8 cellular contexts compared by ENCODE assay signal in genomic region chr12:71014180-71014785, GRCh38.
DNase-seq lines count a peak whose midpoint lies in the region; ATAC-seq and TF ChIP-seq lines count a peak whose summit lies in the region.

No MANE protein-coding gene starts in this region.

- no peak overlapping the region for H3K27ac Mint-ChIP-seq in nephron progenitor cell
- no peak overlapping the region for H3K27ac Mint-ChIP-seq in activated CD4-positive, alpha-beta T cell treated with anti-CD3 and anti-CD28 coated beads, Interleukin-2, amount 10 ng/mL, durations not matched to agents 24 days and 14 days

- H3K9me3 Mint-ChIP-seq in nephron progenitor cell, result no peaks in the 10 kb centered on the region
- H3K9me3 Mint-ChIP-seq in activated CD4-positive, alpha-beta T cell treated with anti-CD3 and anti-CD28 coated beads, Interleukin-2, amount 10 ng/mL, durations not matched to agents 24 days and 14 days, result no peaks in the 10 kb centered on the region

- H3K4me1 Mint-ChIP-seq in nephron progenitor cell, result peaks cover 3% of the 10 kb centered on the region
- H3K4me1 Mint-ChIP-seq in activated CD4-positive, alpha-beta T cell treated with anti-CD3 and anti-CD28 coated beads, Interleukin-2, amount 10 ng/mL, durations not matched to agents 24 days and 14 days, result no peaks in the 10 kb centered on the region

- H3K27me3 ChIP-seq in endocrine pancreas (ENCODE audit: control insufficient read depth, insufficient read depth, low read length), result no peaks in the 10 kb centered on the region

- peak overlapping the region; percentile 58 for H3K4me3 ChIP-seq in endocrine pancreas (ENCODE audit: control insufficient read depth, insufficient read depth, low read length)

- no peaks in the 10 kb centered on the region for H3K36me3 ChIP-seq in endocrine pancreas (ENCODE audit: control insufficient read depth, insufficient read depth, low read length)

- no peaks in the 10 kb centered on the region for H3K9me3 ChIP-seq in endocrine pancreas (ENCODE audit: control insufficient read depth, low read length)

- no peak overlapping the region for H3K4me3 Mint-ChIP-seq in nephron progenitor cell
- no peak overlapping the region for H3K4me3 Mint-ChIP-seq in activated CD4-positive, alpha-beta T cell treated with anti-CD3 and anti-CD28 coated beads, Interleukin-2, amount 10 ng/mL, durations not matched to agents 24 days and 14 days

- no peak overlapping the region for H3K9ac ChIP-seq in endocrine pancreas (ENCODE audit: control insufficient read depth, insufficient read depth, low read length)

- H3K36me3 Mint-ChIP-seq in nephron progenitor cell (ENCODE audit: low read depth), result no peaks in the 10 kb centered on the region
- no peaks in the 10 kb centered on the region for H3K36me3 Mint-ChIP-seq in activated CD4-positive, alpha-beta T cell treated with anti-CD3 and anti-CD28 coated beads, Interleukin-2, amount 10 ng/mL, durations not matched to agents 24 days and 14 days (ENCODE audit: low read depth)

- no peaks in the 10 kb centered on the region for H3K4me1 ChIP-seq in endocrine pancreas (ENCODE audit: control insufficient read depth, insufficient read depth, low read length)

- ATAC-seq in HG02759 (IDR thresholded peaks at IDR 0.05; ENCODE audit: unreplicated experiment) (no peak), GM21619 (IDR thresholded peaks at IDR 0.05; ENCODE audit: unreplicated experiment) (no peak)

- peak; percentile 41 for DNase-seq in DMS153 (lab: John Stamatoyannopoulos, UW)
- DNase-seq in NCI-H460 (ENCODE audit: extremely low read depth, low read depth), result peak; percentile 29
- no peak for DNase-seq in nephron progenitor cell
- no peak for DNase-seq in activated CD4-positive, alpha-beta T cell treated with anti-CD3 and anti-CD28 coated beads, Interleukin-2, amount 50 U/mL, for 48 hours
- no peak for DNase-seq in activated CD4-positive, alpha-beta T cell treated with anti-CD3 and anti-CD28 coated beads, Interleukin-2, amount 10 ng/mL, durations not matched to agents 24 days and 14 days

- intact Hi-C loops in activated CD4-positive, alpha-beta T cell treated with anti-CD3 and anti-CD28 coated beads, Interleukin-2, amount 10 ng/mL, durations not matched to agents 24 days and 14 days (cut with micrococcal nuclease), result no loop called here

- no peaks in the 10 kb centered on the region for H3K27me3 Mint-ChIP-seq in nephron progenitor cell (ENCODE audit: low read depth, poor library complexity)
- no peaks in the 10 kb centered on the region for H3K27me3 Mint-ChIP-seq in activated CD4-positive, alpha-beta T cell treated with anti-CD3 and anti-CD28 coated beads, Interleukin-2, amount 10 ng/mL, durations not matched to agents 24 days and 14 days

- peak; percentile 36 for TF ChIP-seq CTCF in nephron progenitor cell (IDR thresholded peaks at IDR 0.05)

Comparison
In these comparisons a context has a peak if more than half of its experiments do, and no peak if none do; other contexts are left out.
1. DNase-seq: peak in DMS153 (single experiment) and NCI-H460 (single experiment); none in nephron progenitor cell (single experiment), activated CD4-positive, alpha-beta T cell treated with anti-CD3 and anti-CD28 coated beads, Interleukin-2, amount 50 U/mL, for 48 hours (0 of 2) and activated CD4-positive, alpha-beta T cell treated with anti-CD3 and anti-CD28 coated beads, Interleukin-2, amount 10 ng/mL, durations not matched to agents 24 days and 14 days (single experiment).